ENCODE assay signal across 8 cellular contexts in the genomic region with DNA sequence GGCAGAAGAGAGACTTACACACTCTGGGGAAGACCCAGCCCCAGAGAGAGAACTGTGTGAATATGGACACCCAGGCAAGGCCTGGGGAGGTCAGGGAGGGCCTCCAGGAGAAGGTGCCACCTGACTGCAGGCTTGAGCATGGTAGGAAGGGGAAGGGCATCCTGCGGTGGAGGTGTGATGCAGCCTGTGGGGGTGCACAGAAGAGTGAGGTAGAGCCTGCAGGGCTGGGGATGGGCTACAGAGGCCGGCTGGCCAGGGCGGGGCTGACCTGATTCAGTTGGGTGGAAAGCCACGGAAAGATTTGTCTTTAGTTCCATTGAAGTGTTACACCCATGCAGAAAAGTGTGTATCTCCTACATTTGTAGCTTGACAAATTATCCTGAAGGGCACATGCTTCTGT. TPM values are rescaled to one million over a fixed set of nuclear protein-coding genes. Genes with fewer than 3 reads are reported as not detected.
DNase-seq lines count a peak whose midpoint lies in the region; ATAC-seq and TF ChIP-seq lines count a peak whose summit lies in the region.

No MANE protein-coding gene starts in this region.

- H3K4me3 ChIP-seq in CD8-positive, alpha-beta T cell (ENCODE audit: low read depth, low read length), result no peak overlapping the region
- H3K4me3 ChIP-seq in lower lobe of right lung (no peak overlapping the region), uterus (no peak overlapping the region)

- H3K27ac Mint-ChIP-seq in CD8-positive, alpha-beta T cell, result no peak overlapping the region

- POLR2A ChIA-PET in CD8-positive, alpha-beta T cell (lab: Charles Lee), result interaction anchor here (1.5 kb wide), 1 partner anchor 143 kb away, joined by 3 read pairs; no protein-coding TSS in a partner anchor

- peaks cover 40% of the 10 kb centered on the region for H3K4me1 Mint-ChIP-seq in CD8-positive, alpha-beta T cell (ENCODE audit: low read depth)

- H3K36me3 Mint-ChIP-seq in CD8-positive, alpha-beta T cell, result peaks cover 9% of the 10 kb centered on the region

- H3K27me3 ChIP-seq in CD8-positive, alpha-beta T cell (ENCODE audit: insufficient read depth, low read length), result no peaks in the 10 kb centered on the region
- H3K27me3 ChIP-seq in lower lobe of right lung (ENCODE audit: low read depth) (no peaks in the 10 kb centered on the region), uterus (no peaks in the 10 kb centered on the region)

- peaks cover 22% of the 10 kb centered on the region for H3K4me1 ChIP-seq in CD8-positive, alpha-beta T cell (ENCODE audit: insufficient read depth, low read length)
- H3K4me1 ChIP-seq in lower lobe of right lung (peaks cover 71% of the 10 kb centered on the region), uterus (peaks cover 22 to 26% of the 10 kb centered on the region in 2 donors)

- H3K4me3 Mint-ChIP-seq in CD8-positive, alpha-beta T cell, result no peak overlapping the region

- intact Hi-C loops in CD8-positive, alpha-beta T cell (cut with DNase I, micrococcal nuclease), result no loop called here
- intact Hi-C loops in lower lobe of right lung (cut with DNase I), result no loop called here
- intact Hi-C loops in uterus (cut with DNase I; ENCODE audit: low total_unique reads), result no loop called here

- CTCF ChIA-PET in CD8-positive, alpha-beta T cell (lab: Charles Lee), result no interaction called here

- H3K9me3 ChIP-seq in CD8-positive, alpha-beta T cell (ENCODE audit: low read length), result no peaks in the 10 kb centered on the region
- H3K9me3 ChIP-seq in lower lobe of right lung, result no peaks in the 10 kb centered on the region
- H3K9me3 ChIP-seq in uterus, result no peaks in the 10 kb centered on the region

- H3K9me3 Mint-ChIP-seq in CD8-positive, alpha-beta T cell, result no peaks in the 10 kb centered on the region

- peak; percentile 29 for ATAC-seq in CD8-positive, alpha-beta T cell
- ATAC-seq in GM21381 (IDR thresholded peaks at IDR 0.05; ENCODE audit: unreplicated experiment) (peak; percentile 30), HG03432 (IDR thresholded peaks at IDR 0.05; ENCODE audit: unreplicated experiment) (peak; percentile 44), lower lobe of right lung (no peak), GM21825 (IDR thresholded peaks at IDR 0.05; ENCODE audit: unreplicated experiment) (no peak)

- H3K36me3 ChIP-seq in CD8-positive, alpha-beta T cell (ENCODE audit: insufficient read depth, low read length), result peaks cover 8% of the 10 kb centered on the region
- H3K36me3 ChIP-seq in lower lobe of right lung (peaks cover 27% of the 10 kb centered on the region), uterus (no peaks in the 10 kb centered on the region)

- TF ChIP-seq POLR2A in uterus (IDR thresholded peaks at IDR 0.05), result no peak

- no peak overlapping the region for H3K27ac ChIP-seq in CD8-positive, alpha-beta T cell (ENCODE audit: low read depth, low read length)
- peak overlapping the region; percentile 10 for H3K27ac ChIP-seq in lower lobe of right lung
- H3K27ac ChIP-seq in uterus, result peak overlapping the region in 1 of 2 donors; percentile 78

- no peak for DNase-seq in CD8-positive, alpha-beta T cell
- DNase-seq in lower lobe of right lung (no peak), uterus (no peak), NCI-H2081 treated with DMSO at 0.1 percent for 48 hours (lab: John Stamatoyannopoulos, UW) (no peak), dedifferentiated amniotic fluid mesenchymal stem cell (ENCODE audit: extremely low spot score) (no peak)

- no peaks in the 10 kb centered on the region for H3K27me3 Mint-ChIP-seq in CD8-positive, alpha-beta T cell (ENCODE audit: low read depth)

- TF ChIP-seq CTCF in CD8-positive, alpha-beta T cell (IDR thresholded peaks at IDR 0.05), result no peak
- TF ChIP-seq CTCF in lower lobe of right lung (IDR thresholded peaks at IDR 0.05) (no peak), uterus (IDR thresholded peaks at IDR 0.05) (no peak)

RNA-seq across cellular contexts. Expression of gene ZMIZ1, which starts 47.6 kb away (rescaled TPM):
- total RNA-seq in CD8-positive, alpha-beta T cell, result 10 to 100 TPM; 10.1 to 10.8 TPM
- total RNA-seq in lower lobe of right lung (102 TPM), uterus (100 to 1,000 TPM in 1 of 4 donors, 10 to 100 TPM in 3; 18.7 to 188 (median 36.7) TPM)

Comparison
In these comparisons a context has a peak if more than half of its experiments do, and no peak if none do; other contexts are left out.
1. ATAC-seq: peak in CD8-positive, alpha-beta T cell (single experiment), GM21381 (single experiment) and HG03432 (single experiment); none in lower lobe of right lung (0 of 2) and GM21825 (single experiment).